Comparison of ENCODE assay signal across 18 cellular contexts in genomic region chr14:72787841-72788240, GRCh38.
"Had no signal": no experiment of that assay in that cellular context is flagged by ENCODE, and none has a peak within 500 bp of the region (broad histone marks: within the 10 kb centered on the region; RNA-seq: fewer than 3 reads in every experiment).

No MANE protein-coding gene starts in this region.

- H3K4me2 ChIP-seq: SK-N-SH had no signal

- H3K27ac ChIP-seq: thoracic aorta had no signal

- H3K4me3 Mint-ChIP-seq: activated CD8-positive, alpha-beta memory T cell treated with anti-CD3 and anti-CD28 coated beads, Interleukin-2, amount 10 ng/mL, durations not matched to agents 7 days and 5 days; stimulated activated naive CD8-positive, alpha-beta T cell treated with anti-CD3 and anti-CD28 coated beads, Interleukin-15, Interleukin-2, amounts not matched to agents 100 ng/mL and 50 ng/mL, for 24 hours; T-cell had no signal

- H3K27ac Mint-ChIP-seq: activated CD8-positive, alpha-beta memory T cell treated with anti-CD3 and anti-CD28 coated beads, Interleukin-2, amount 10 ng/mL, durations not matched to agents 7 days and 5 days; activated T-helper 2 cell treated with anti-CD3 and anti-CD28 coated beads, Interferon-gamma antibody, Interleukin-2, Interleukin-4, amounts not matched to agents 10 μg/mL and 5 μg/mL and 100 μg/mL, durations not matched to agents 14 hours and 24 hours and 36 hours; stimulated activated naive CD8-positive, alpha-beta T cell treated with anti-CD3 and anti-CD28 coated beads, Interleukin-15, Interleukin-2, amounts not matched to agents 100 ng/mL and 50 ng/mL, for 24 hours; T-cell had no signal

- H3K4me3 ChIP-seq: thoracic aorta had no signal

- H3K27me3 Mint-ChIP-seq: stimulated activated naive CD8-positive, alpha-beta T cell treated with anti-CD3 and anti-CD28 coated beads, Interleukin-15, Interleukin-2, amounts not matched to agents 100 ng/mL and 50 ng/mL, for 24 hours had no signal

- H3K9me3 Mint-ChIP-seq: activated T-helper 2 cell treated with anti-CD3 and anti-CD28 coated beads, Interferon-gamma antibody, Interleukin-2, Interleukin-4, amounts not matched to agents 10 μg/mL and 5 μg/mL and 100 μg/mL, durations not matched to agents 14 hours and 24 hours and 36 hours; stimulated activated naive CD8-positive, alpha-beta T cell treated with anti-CD3 and anti-CD28 coated beads, Interleukin-15, Interleukin-2, amounts not matched to agents 100 ng/mL and 50 ng/mL, for 24 hours; T-cell had no signal

- H3K9me3 ChIP-seq: SK-N-SH, thoracic aorta had no signal

- H3K36me3 ChIP-seq: thoracic aorta had no signal

- DNase-seq: activated CD4-positive, alpha-beta T cell treated with anti-CD3 and anti-CD28 coated beads for 1 hour; activated CD4-positive, alpha-beta T cell treated with anti-CD3 and anti-CD28 coated beads, Interleukin-2, amount 50 U/mL, for 48 hours; activated naive CD4-positive, alpha-beta T cell treated with anti-CD3 and anti-CD28 coated beads, Interleukin-2, amount 50 U/mL, for 16 hours; activated T-cell treated with anti-CD3 and anti-CD28 coated beads, Interleukin-2, amount 50 U/mL, for 1 hour; central memory CD4-positive, alpha-beta T cell; cortex of kidney; effector CD8-positive, alpha-beta T cell; foreskin fibroblast; midbrain; nucleus accumbens; posterior cingulate gyrus; stimulated activated CD4-positive, alpha-beta T cell treated with anti-CD3 and anti-CD28 coated beads, Interleukin-4, amount 100 ng/mL, for 1 hour; T-cell had no signal

- H3K36me3 Mint-ChIP-seq: T-cell had no signal

- ATAC-seq: activated CD8-positive, alpha-beta memory T cell treated with anti-CD3 and anti-CD28 coated beads, Interleukin-2, amount 10 ng/mL, durations not matched to agents 7 days and 5 days; T-cell had no signal

- H3K9ac ChIP-seq: SK-N-SH had no signal
